ENCODE assay signal across 2 cellular contexts in genomic region chr14:90758959-90759358, GRCh38.
TF ChIP-seq lines count a peak whose summit lies in the region.

No MANE protein-coding gene starts in this region.

TF ChIP-seq in IMR-90, 13 proteins besides CTCF, POLR2A, EP300 and RAD21:
- TF ChIP-seq BHLHE40 (IDR thresholded peaks at IDR 0.05; ENCODE audit: low read depth, low read length), result no peak
- TF ChIP-seq NFE2L2 (IDR thresholded peaks at IDR 0.05; ENCODE audit: low read depth, low read length), result no peak
- no peak for TF ChIP-seq SMC3 (IDR thresholded peaks at IDR 0.05; ENCODE audit: low read depth, low read length)
- TF ChIP-seq FOS (IDR thresholded peaks at IDR 0.05; ENCODE audit: low read depth, low read length), result no peak
- TF ChIP-seq RCOR1 (IDR thresholded peaks at IDR 0.05; ENCODE audit: insufficient replicate concordance, low read length), result no peak
- no peak for TF ChIP-seq MAZ (IDR thresholded peaks at IDR 0.05; ENCODE audit: borderline replicate concordance, low read depth, low read length)
- TF ChIP-seq, protein P1, sequence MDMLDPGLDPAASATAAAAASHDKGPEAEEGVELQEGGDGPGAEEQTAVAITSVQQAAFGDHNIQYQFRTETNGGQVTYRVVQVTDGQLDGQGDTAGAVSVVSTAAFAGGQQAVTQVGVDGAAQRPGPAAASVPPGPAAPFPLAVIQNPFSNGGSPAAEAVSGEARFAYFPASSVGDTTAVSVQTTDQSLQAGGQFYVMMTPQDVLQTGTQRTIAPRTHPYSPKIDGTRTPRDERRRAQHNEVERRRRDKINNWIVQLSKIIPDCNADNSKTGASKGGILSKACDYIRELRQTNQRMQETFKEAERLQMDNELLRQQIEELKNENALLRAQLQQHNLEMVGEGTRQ (IDR thresholded peaks at IDR 0.05; ENCODE audit: low read depth, low read length), result no peak
- no peak for TF ChIP-seq RFX5 (IDR thresholded peaks at IDR 0.05; ENCODE audit: low read depth, low read length)
- TF ChIP-seq, protein P2, sequence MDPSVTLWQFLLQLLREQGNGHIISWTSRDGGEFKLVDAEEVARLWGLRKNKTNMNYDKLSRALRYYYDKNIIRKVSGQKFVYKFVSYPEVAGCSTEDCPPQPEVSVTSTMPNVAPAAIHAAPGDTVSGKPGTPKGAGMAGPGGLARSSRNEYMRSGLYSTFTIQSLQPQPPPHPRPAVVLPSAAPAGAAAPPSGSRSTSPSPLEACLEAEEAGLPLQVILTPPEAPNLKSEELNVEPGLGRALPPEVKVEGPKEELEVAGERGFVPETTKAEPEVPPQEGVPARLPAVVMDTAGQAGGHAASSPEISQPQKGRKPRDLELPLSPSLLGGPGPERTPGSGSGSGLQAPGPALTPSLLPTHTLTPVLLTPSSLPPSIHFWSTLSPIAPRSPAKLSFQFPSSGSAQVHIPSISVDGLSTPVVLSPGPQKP (IDR thresholded peaks at IDR 0.05; ENCODE audit: borderline replicate concordance, low read depth, low read length), result no peak
- no peak for TF ChIP-seq MAFK (IDR thresholded peaks at IDR 0.05; ENCODE audit: low read depth, low read length)
- TF ChIP-seq CHD1 (IDR thresholded peaks at IDR 0.05; ENCODE audit: low read depth, low read length), result no peak
- no peak for TF ChIP-seq MXI1 (IDR thresholded peaks at IDR 0.05; ENCODE audit: borderline replicate concordance, low read depth, low read length)
- no peak for TF ChIP-seq CEBPB (IDR thresholded peaks at IDR 0.05; ENCODE audit: low read depth, low read length)

TF ChIP-seq in GM12878, 131 proteins besides CTCF, POLR2A, EP300 and RAD21:
- TF ChIP-seq CEBPB (IDR thresholded peaks at IDR 0.05; ENCODE audit: borderline replicate concordance in 1 of 2, low read depth in 2 of 2, low read length in 2 of 2), result no peak
- no peak for TF ChIP-seq RB1 (IDR thresholded peaks at IDR 0.05; ENCODE audit: borderline replicate concordance)
- TF ChIP-seq BACH1 (IDR thresholded peaks at IDR 0.05; ENCODE audit: borderline replicate concordance), result no peak
- TF ChIP-seq MTA3 (IDR thresholded peaks at IDR 0.05; ENCODE audit: borderline replicate concordance, low read length), result no peak
- no peak for TF ChIP-seq PML (IDR thresholded peaks at IDR 0.05; ENCODE audit: low read length)
- TF ChIP-seq JUNB (IDR thresholded peaks at IDR 0.05), result no peak
- TF ChIP-seq SP1 (IDR thresholded peaks at IDR 0.05; ENCODE audit: low read depth, low read length), result no peak
- TF ChIP-seq HDAC2 (IDR thresholded peaks at IDR 0.05), result no peak
- TF ChIP-seq, protein P3, sequence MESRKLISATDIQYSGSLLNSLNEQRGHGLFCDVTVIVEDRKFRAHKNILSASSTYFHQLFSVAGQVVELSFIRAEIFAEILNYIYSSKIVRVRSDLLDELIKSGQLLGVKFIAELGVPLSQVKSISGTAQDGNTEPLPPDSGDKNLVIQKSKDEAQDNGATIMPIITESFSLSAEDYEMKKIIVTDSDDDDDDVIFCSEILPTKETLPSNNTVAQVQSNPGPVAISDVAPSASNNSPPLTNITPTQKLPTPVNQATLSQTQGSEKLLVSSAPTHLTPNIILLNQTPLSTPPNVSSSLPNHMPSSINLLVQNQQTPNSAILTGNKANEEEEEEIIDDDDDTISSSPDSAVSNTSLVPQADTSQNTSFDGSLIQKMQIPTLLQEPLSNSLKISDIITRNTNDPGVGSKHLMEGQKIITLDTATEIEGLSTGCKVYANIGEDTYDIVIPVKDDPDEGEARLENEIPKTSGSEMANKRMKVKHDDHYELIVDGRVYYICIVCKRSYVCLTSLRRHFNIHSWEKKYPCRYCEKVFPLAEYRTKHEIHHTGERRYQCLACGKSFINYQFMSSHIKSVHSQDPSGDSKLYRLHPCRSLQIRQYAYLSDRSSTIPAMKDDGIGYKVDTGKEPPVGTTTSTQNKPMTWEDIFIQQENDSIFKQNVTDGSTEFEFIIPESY (IDR thresholded peaks at IDR 0.05), result no peak
- TF ChIP-seq, protein P4, sequence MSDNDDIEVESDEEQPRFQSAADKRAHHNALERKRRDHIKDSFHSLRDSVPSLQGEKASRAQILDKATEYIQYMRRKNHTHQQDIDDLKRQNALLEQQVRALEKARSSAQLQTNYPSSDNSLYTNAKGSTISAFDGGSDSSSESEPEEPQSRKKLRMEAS (IDR thresholded peaks at IDR 0.05; ENCODE audit: low read depth, low read length), result no peak
- TF ChIP-seq, protein P2 (IDR thresholded peaks at IDR 0.05; ENCODE audit: low read depth, low read length), result no peak
- TF ChIP-seq, protein P5, sequence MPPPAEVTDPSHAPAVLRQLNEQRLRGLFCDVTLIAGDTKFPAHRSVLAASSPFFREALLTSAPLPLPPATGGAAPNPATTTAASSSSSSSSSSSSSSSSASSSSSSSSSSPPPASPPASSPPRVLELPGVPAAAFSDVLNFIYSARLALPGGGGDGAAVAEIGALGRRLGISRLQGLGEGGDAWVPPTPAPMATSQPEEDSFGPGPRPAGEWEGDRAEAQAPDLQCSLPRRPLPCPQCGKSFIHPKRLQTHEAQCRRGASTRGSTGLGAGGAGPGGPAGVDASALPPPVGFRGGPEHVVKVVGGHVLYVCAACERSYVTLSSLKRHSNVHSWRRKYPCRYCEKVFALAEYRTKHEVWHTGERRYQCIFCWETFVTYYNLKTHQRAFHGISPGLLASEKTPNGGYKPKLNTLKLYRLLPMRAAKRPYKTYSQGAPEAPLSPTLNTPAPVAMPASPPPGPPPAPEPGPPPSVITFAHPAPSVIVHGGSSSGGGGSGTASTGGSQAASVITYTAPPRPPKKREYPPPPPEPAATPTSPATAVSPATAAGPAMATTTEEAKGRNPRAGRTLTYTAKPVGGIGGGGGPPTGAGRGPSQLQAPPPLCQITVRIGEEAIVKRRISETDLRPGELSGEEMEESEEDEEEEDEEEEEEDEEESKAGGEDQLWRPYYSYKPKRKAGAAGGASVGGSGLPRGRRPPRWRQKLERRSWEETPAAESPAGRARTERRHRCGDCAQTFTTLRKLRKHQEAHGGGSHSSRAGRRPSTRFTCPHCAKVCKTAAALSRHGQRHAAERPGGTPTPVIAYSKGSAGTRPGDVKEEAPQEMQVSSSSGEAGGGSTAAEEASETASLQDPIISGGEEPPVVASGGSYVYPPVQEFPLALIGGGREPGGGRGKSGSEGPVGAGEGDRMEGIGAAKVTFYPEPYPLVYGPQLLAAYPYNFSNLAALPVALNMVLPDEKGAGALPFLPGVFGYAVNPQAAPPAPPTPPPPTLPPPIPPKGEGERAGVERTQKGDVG (CRISPR knock-in tag; IDR thresholded peaks at IDR 0.05), result no peak
- no peak for TF ChIP-seq E4F1 (IDR thresholded peaks at IDR 0.05; ENCODE audit: borderline replicate concordance, partially characterized antibody)
- TF ChIP-seq MEF2A (IDR thresholded peaks at IDR 0.05; ENCODE audit: insufficient read depth, low read depth, low read length), result no peak
- no peak for TF ChIP-seq TCF7 (IDR thresholded peaks at IDR 0.05; ENCODE audit: borderline replicate concordance)
- no peak for TF ChIP-seq BMI1 (IDR thresholded peaks at IDR 0.05; ENCODE audit: borderline replicate concordance)
- TF ChIP-seq E2F8 (IDR thresholded peaks at IDR 0.05; ENCODE audit: low read depth, partially characterized antibody), result no peak
- no peak for TF ChIP-seq SPI1 (IDR thresholded peaks at IDR 0.05; ENCODE audit: borderline replicate concordance, insufficient read depth, low read depth, low read length)
- no peak for TF ChIP-seq PAX8 (IDR thresholded peaks at IDR 0.05)
